In the genomic region with DNA sequence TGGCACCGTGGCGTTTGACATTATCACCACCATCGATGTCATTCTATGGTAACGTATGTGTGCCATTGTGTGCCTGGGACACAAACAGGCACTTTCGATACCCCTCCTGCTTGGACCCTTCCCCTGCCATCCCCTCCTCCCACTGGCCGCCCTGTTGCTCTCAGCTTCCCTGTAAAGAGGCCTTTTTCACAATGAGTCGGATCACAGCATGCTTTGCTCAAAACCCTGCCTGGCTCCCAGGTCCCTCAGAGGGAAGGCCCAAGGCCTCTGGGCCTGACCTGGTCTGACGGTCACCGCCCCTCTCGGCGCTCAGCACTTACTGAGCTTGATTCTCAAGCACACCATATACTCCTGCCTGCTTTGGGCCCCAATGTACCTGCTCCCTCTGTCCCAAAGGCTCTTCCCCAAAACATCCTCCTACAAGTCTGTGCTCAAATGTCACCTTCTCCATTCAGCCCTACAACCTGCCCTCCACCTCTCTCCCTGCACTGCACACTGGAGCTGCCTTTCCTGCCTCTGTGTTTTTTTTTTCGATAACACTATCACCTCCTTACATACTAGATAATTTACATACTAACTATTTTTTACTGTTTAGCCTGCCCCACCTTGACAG, we compare ENCODE assay signal across 2 cellular contexts.
TF ChIP-seq lines count a peak whose summit lies in the region.

No MANE protein-coding gene starts in this region.

TF ChIP-seq in A549, 52 proteins besides CTCF, POLR2A, EP300 and RAD21 (continued from another document):
- no peak for TF ChIP-seq ZSCAN20 (CRISPR knock-in tag; IDR thresholded peaks at IDR 0.05)
TF ChIP-seq in A549: peak in this region for 0.

TF ChIP-seq in GM23338, 12 proteins besides CTCF, POLR2A, EP300 and RAD21:
- TF ChIP-seq, protein P1, sequence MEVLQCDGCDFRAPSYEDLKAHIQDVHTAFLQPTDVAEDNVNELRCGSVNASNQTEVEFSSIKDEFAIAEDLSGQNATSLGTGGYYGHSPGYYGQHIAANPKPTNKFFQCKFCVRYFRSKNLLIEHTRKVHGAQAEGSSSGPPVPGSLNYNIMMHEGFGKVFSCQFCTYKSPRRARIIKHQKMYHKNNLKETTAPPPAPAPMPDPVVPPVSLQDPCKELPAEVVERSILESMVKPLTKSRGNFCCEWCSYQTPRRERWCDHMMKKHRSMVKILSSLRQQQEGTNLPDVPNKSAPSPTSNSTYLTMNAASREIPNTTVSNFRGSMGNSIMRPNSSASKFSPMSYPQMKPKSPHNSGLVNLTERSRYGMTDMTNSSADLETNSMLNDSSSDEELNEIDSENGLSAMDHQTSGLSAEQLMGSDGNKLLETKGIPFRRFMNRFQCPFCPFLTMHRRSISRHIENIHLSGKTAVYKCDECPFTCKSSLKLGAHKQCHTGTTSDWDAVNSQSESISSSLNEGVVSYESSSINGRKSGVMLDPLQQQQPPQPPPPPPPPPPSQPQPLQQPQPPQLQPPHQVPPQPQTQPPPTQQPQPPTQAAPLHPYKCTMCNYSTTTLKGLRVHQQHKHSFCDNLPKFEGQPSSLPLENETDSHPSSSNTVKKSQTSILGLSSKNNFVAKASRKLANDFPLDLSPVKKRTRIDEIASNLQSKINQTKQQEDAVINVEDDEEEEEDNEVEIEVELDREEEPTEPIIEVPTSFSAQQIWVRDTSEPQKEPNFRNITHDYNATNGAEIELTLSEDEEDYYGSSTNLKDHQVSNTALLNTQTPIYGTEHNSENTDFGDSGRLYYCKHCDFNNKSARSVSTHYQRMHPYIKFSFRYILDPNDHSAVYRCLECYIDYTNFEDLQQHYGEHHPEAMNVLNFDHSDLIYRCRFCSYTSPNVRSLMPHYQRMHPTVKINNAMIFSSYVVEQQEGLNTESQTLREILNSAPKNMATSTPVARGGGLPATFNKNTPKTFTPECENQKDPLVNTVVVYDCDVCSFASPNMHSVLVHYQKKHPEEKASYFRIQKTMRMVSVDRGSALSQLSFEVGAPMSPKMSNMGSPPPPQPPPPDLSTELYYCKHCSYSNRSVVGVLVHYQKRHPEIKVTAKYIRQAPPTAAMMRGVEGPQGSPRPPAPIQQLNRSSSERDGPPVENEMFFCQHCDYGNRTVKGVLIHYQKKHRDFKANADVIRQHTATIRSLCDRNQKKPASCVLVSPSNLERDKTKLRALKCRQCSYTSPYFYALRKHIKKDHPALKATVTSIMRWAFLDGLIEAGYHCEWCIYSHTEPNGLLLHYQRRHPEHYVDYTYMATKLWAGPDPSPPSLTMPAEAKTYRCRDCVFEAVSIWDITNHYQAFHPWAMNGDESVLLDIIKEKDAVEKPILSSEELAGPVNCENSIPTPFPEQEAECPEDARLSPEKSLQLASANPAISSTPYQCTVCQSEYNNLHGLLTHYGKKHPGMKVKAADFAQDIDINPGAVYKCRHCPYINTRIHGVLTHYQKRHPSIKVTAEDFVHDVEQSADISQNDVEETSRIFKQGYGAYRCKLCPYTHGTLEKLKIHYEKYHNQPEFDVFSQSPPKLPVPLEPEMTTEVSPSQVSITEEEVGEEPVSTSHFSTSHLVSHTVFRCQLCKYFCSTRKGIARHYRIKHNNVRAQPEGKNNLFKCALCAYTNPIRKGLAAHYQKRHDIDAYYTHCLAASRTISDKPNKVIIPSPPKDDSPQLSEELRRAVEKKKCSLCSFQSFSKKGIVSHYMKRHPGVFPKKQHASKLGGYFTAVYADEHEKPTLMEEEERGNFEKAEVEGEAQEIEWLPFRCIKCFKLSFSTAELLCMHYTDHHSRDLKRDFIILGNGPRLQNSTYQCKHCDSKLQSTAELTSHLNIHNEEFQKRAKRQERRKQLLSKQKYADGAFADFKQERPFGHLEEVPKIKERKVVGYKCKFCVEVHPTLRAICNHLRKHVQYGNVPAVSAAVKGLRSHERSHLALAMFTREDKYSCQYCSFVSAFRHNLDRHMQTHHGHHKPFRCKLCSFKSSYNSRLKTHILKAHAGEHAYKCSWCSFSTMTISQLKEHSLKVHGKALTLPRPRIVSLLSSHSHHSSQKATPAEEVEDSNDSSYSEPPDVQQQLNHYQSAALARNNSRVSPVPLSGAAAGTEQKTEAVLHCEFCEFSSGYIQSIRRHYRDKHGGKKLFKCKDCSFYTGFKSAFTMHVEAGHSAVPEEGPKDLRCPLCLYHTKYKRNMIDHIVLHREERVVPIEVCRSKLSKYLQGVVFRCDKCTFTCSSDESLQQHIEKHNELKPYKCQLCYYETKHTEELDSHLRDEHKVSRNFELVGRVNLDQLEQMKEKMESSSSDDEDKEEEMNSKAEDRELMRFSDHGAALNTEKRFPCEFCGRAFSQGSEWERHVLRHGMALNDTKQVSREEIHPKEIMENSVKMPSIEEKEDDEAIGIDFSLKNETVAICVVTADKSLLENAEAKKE (CRISPR knock-in tag; IDR thresholded peaks at IDR 0.05), result no peak
- TF ChIP-seq, protein P2, sequence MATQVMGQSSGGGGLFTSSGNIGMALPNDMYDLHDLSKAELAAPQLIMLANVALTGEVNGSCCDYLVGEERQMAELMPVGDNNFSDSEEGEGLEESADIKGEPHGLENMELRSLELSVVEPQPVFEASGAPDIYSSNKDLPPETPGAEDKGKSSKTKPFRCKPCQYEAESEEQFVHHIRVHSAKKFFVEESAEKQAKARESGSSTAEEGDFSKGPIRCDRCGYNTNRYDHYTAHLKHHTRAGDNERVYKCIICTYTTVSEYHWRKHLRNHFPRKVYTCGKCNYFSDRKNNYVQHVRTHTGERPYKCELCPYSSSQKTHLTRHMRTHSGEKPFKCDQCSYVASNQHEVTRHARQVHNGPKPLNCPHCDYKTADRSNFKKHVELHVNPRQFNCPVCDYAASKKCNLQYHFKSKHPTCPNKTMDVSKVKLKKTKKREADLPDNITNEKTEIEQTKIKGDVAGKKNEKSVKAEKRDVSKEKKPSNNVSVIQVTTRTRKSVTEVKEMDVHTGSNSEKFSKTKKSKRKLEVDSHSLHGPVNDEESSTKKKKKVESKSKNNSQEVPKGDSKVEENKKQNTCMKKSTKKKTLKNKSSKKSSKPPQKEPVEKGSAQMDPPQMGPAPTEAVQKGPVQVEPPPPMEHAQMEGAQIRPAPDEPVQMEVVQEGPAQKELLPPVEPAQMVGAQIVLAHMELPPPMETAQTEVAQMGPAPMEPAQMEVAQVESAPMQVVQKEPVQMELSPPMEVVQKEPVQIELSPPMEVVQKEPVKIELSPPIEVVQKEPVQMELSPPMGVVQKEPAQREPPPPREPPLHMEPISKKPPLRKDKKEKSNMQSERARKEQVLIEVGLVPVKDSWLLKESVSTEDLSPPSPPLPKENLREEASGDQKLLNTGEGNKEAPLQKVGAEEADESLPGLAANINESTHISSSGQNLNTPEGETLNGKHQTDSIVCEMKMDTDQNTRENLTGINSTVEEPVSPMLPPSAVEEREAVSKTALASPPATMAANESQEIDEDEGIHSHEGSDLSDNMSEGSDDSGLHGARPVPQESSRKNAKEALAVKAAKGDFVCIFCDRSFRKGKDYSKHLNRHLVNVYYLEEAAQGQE (IDR thresholded peaks at IDR 0.05; ENCODE audit: unreplicated experiment), result no peak
- TF ChIP-seq, protein P3, sequence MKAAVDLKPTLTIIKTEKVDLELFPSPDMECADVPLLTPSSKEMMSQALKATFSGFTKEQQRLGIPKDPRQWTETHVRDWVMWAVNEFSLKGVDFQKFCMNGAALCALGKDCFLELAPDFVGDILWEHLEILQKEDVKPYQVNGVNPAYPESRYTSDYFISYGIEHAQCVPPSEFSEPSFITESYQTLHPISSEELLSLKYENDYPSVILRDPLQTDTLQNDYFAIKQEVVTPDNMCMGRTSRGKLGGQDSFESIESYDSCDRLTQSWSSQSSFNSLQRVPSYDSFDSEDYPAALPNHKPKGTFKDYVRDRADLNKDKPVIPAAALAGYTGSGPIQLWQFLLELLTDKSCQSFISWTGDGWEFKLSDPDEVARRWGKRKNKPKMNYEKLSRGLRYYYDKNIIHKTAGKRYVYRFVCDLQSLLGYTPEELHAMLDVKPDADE (IDR thresholded peaks at IDR 0.05), result no peak
- TF ChIP-seq EZH2 (IDR thresholded peaks at IDR 0.05; ENCODE audit: low read depth, unreplicated experiment) (no peak), ZNF114 (CRISPR knock-in tag; IDR thresholded peaks at IDR 0.05) (no peak), EZH2phosphoT487 (IDR thresholded peaks at IDR 0.05; ENCODE audit: unreplicated experiment) (no peak), STAT1 (IDR thresholded peaks at IDR 0.05; ENCODE audit: unreplicated experiment) (no peak), JUNB (IDR thresholded peaks at IDR 0.05; ENCODE audit: unreplicated experiment) (no peak), POLR2AphosphoS5 (IDR thresholded peaks at IDR 0.05; ENCODE audit: low read depth) (no peak), CREB1 (CRISPR knock-in tag; IDR thresholded peaks at IDR 0.05; ENCODE audit: low read depth) (no peak), ZNF331 (CRISPR knock-in tag; IDR thresholded peaks at IDR 0.05; ENCODE audit: low read depth) (no peak), NANOG (IDR thresholded peaks at IDR 0.05; ENCODE audit: borderline replicate concordance) (no peak)
